Comparison of ENCODE assay signal across 29 cellular contexts in genomic region chr4:5783486-5783885, GRCh38.
"Had no signal": no experiment of that assay in that cellular context is flagged by ENCODE, and none has a peak within 500 bp of the region (broad histone marks: within the 10 kb centered on the region; RNA-seq: fewer than 3 reads in every experiment).

No MANE protein-coding gene starts in this region.

- ATAC-seq: activated T-cell treated with anti-CD3 and anti-CD28 coated beads, Interleukin-2, amount 50 U/mL, for 72 hours; foreskin keratinocyte; stimulated activated naive CD8-positive, alpha-beta T cell treated with anti-CD3 and anti-CD28 coated beads, Interleukin-15, Interleukin-2, amounts not matched to agents 100 U/mL and 50 U/mL, for 24 hours had no signal

- H3K36me3 Mint-ChIP-seq: activated naive CD8-positive, alpha-beta T cell; immature natural killer cell had no signal

- DNase-seq: activated CD4-positive, alpha-beta T cell treated with anti-CD3 and anti-CD28 coated beads for 4 hours; activated CD4-positive, alpha-beta T cell treated with anti-CD3 and anti-CD28 coated beads, Interleukin-2, amount 50 U/mL, for 4 hours; activated naive CD4-positive, alpha-beta T cell; activated T-cell treated with anti-CD3 and anti-CD28 coated beads for 4 hours; activated T-cell treated with anti-CD3 and anti-CD28 coated beads, Interleukin-2, amount 50 U/mL, for 72 hours; caudate nucleus; endodermal cell; foreskin keratinocyte; hypothalamus; immature natural killer cell; kidney glomerular epithelial cell; left ventricle myocardium inferior; naive B cell; nucleus accumbens; right cardiac atrium; stimulated activated CD4-positive, alpha-beta T cell treated with anti-CD3 and anti-CD28 coated beads, Interleukin-4, amount 100 ng/mL, for 1 hour; stimulated activated naive CD8-positive, alpha-beta T cell treated with anti-CD3 and anti-CD28 coated beads, Interleukin-15, Interleukin-2, amounts not matched to agents 100 U/mL and 50 U/mL, for 24 hours; T-helper 1 cell; trophoblast cell had no signal

- H3K4me3 ChIP-seq: ascending aorta, esophagus muscularis mucosa, heart left ventricle, left ventricle myocardium inferior, thoracic aorta had no signal

- H3K27me3 ChIP-seq: ascending aorta, esophagus muscularis mucosa, foreskin keratinocyte, heart left ventricle had no signal

- H3K9me3 Mint-ChIP-seq: activated T-cell treated with anti-CD3 and anti-CD28 coated beads, Interleukin-2, amount 50 U/mL, for 72 hours; immature natural killer cell; T-helper 2 cell treated with Interferon-gamma antibody and Interleukin-4, amounts not matched to agents 5 μg/mL and 100 μg/mL, for 36 hours had no signal

- H3K27ac Mint-ChIP-seq: activated naive CD8-positive, alpha-beta T cell; activated T-cell treated with anti-CD3 and anti-CD28 coated beads, Interleukin-2, amount 50 U/mL, for 72 hours; endodermal cell; immature natural killer cell; mesothelial cell of epicardium; T-helper 2 cell treated with Interferon-gamma antibody and Interleukin-4, amounts not matched to agents 5 μg/mL and 100 μg/mL, for 36 hours had no signal

- H3K9me3 ChIP-seq: ascending aorta, esophagus muscularis mucosa, heart left ventricle, left ventricle myocardium inferior, thoracic aorta had no signal

- H3K4me1 Mint-ChIP-seq: immature natural killer cell, mesothelial cell of epicardium, naive B cell had no signal

- H3K4me1 ChIP-seq: parathyroid adenoma had no signal

- H3K4me3 Mint-ChIP-seq: activated naive CD8-positive, alpha-beta T cell; activated T-cell treated with anti-CD3 and anti-CD28 coated beads, Interleukin-2, amount 50 U/mL, for 72 hours; brain; endodermal cell; immature natural killer cell; mesothelial cell of epicardium; naive B cell; T-helper 2 cell treated with Interferon-gamma antibody and Interleukin-4, amounts not matched to agents 5 μg/mL and 100 μg/mL, for 36 hours had no signal

- H3K27ac ChIP-seq: ascending aorta, esophagus muscularis mucosa, foreskin keratinocyte, heart left ventricle, left ventricle myocardium inferior, parathyroid adenoma, thoracic aorta, VCaP had no signal

- H3K27me3 Mint-ChIP-seq: brain had no signal
